Comparison of ENCODE assay signal across 34 cellular contexts in genomic region chr15:74278269-74278668, GRCh38. TPM values are rescaled to one million over a fixed set of nuclear protein-coding genes. Genes with fewer than 3 reads are reported as not detected.
"Had no signal": no experiment of that assay in that cellular context is flagged by ENCODE, and none has a peak within 500 bp of the region (broad histone marks: within the 10 kb centered on the region; RNA-seq: fewer than 3 reads in every experiment).

No MANE protein-coding gene starts in this region.

- H3K4me1 ChIP-seq: ascending aorta, esophagus muscularis mucosa, foreskin keratinocyte, gastrocnemius medialis, heart right ventricle had no signal

- H3K4me1 Mint-ChIP-seq: activated CD4-positive, alpha-beta T cell treated with anti-CD3 and anti-CD28 coated beads for 36 hours; activated CD4-positive, alpha-beta T cell treated with anti-CD3 and anti-CD28 coated beads, Interleukin-2, amount 10 ng/mL, durations not matched to agents 24 days and 14 days; activated CD8-positive, alpha-beta memory T cell treated with anti-CD3 and anti-CD28 coated beads, Interleukin-2, amount 10 ng/mL, durations not matched to agents 7 days and 5 days; activated naive CD4-positive, alpha-beta T cell treated with anti-CD3 and anti-CD28 coated beads, Interleukin-2, amount 10 ng/mL, durations not matched to agents 7 days and 5 days; activated naive CD8-positive, alpha-beta T cell treated with anti-CD3 and anti-CD28 coated beads, Interleukin-2, amount 10 ng/mL, durations not matched to agents 7 days and 5 days had no signal

- H3K9me3 Mint-ChIP-seq: activated CD4-positive, alpha-beta memory T cell treated with anti-CD3 and anti-CD28 coated beads for 36 hours; activated CD4-positive, alpha-beta T cell treated with anti-CD3 and anti-CD28 coated beads, Interleukin-2, amount 10 ng/mL, durations not matched to agents 24 days and 14 days; activated naive CD4-positive, alpha-beta T cell treated with anti-CD3 and anti-CD28 coated beads, Interleukin-2, amount 10 ng/mL, durations not matched to agents 7 days and 5 days; activated naive CD4-positive, alpha-beta T cell treated with anti-CD3 and anti-CD28 coated beads, Interleukin-2, amount 50 U/mL, for 72 hours; activated naive CD8-positive, alpha-beta T cell treated with anti-CD3 and anti-CD28 coated beads, Interleukin-2, amount 10 ng/mL, durations not matched to agents 7 days and 5 days; activated T-helper 1 cell treated with anti-CD3 and anti-CD28 coated beads, Interleukin-12 subunit alpha, Interleukin-12 subunit beta, Interleukin-2, Interleukin-4 antibody, amounts not matched to agents 30 ng/mL and 10 ng/mL and 1 ng/mL, durations not matched to agents 14 hours and 24 hours and 36 hours; activated T-helper 2 cell treated with anti-CD3 and anti-CD28 coated beads, Interferon-gamma antibody, Interleukin-2, Interleukin-4, amounts not matched to agents 10 μg/mL and 5 μg/mL and 100 μg/mL, durations not matched to agents 14 hours and 24 hours and 36 hours; effector memory CD8-positive, alpha-beta T cell had no signal

- H3K4me3 ChIP-seq: ascending aorta, esophagus muscularis mucosa, gastrocnemius medialis, heart right ventricle, hepatocyte had no signal

- H3K4me2 ChIP-seq: hepatocyte had no signal

- H3K79me2 ChIP-seq: hepatocyte had no signal

- H3K27ac ChIP-seq: ascending aorta, brain microvascular endothelial cell, esophagus muscularis mucosa, foreskin keratinocyte, gastrocnemius medialis, heart right ventricle, hepatocyte had no signal

- ATAC-seq: activated CD4-positive, alpha-beta T cell treated with anti-CD3 and anti-CD28 coated beads for 36 hours; activated CD8-positive, alpha-beta memory T cell treated with anti-CD3 and anti-CD28 coated beads, Interleukin-2, amount 10 ng/mL, durations not matched to agents 7 days and 5 days; activated CD8-positive, alpha-beta T cell treated with anti-CD3 and anti-CD28 coated beads, Interleukin-2, amount 10 ng/mL, durations not matched to agents 7 days and 5 days; activated naive CD4-positive, alpha-beta T cell treated with anti-CD3 and anti-CD28 coated beads, Interleukin-2, amount 50 U/mL, for 72 hours; effector memory CD8-positive, alpha-beta T cell; foreskin keratinocyte; gastrocnemius medialis; heart right ventricle had no signal

- H3K9me3 ChIP-seq: ascending aorta, esophagus muscularis mucosa, gastrocnemius medialis, heart right ventricle had no signal

- H3K36me3 ChIP-seq: ascending aorta, brain microvascular endothelial cell, esophagus muscularis mucosa, gastrocnemius medialis, heart right ventricle had no signal

- DNase-seq: activated CD4-positive, alpha-beta memory T cell treated with anti-CD3 and anti-CD28 coated beads for 36 hours; activated CD4-positive, alpha-beta T cell treated with anti-CD3 and anti-CD28 coated beads for 36 hours; activated CD4-positive, alpha-beta T cell treated with anti-CD3 and anti-CD28 coated beads, Interleukin-2, amount 10 ng/mL, durations not matched to agents 24 days and 14 days; activated CD4-positive, CD25-positive, alpha-beta regulatory T cell; activated CD4-positive, CD25-positive, alpha-beta regulatory T cell treated with anti-CD3 and anti-CD28 coated beads, Interleukin-2, amount 50 U/mL, for 72 hours; activated CD8-positive, alpha-beta memory T cell treated with anti-CD3 and anti-CD28 coated beads, Interleukin-2, amount 10 ng/mL, durations not matched to agents 7 days and 5 days; activated CD8-positive, alpha-beta memory T cell treated with anti-CD3 and anti-CD28 coated beads, Interleukin-2, amount 50 U/mL, for 4 hours; activated CD8-positive, alpha-beta T cell treated with anti-CD3 and anti-CD28 coated beads, Interleukin-2, amount 10 ng/mL, durations not matched to agents 7 days and 5 days; activated effector memory CD4-positive, alpha-beta T cell treated with anti-CD3 and anti-CD28 coated beads, Interleukin-2, amount 50 U/mL, for 16 hours; activated naive CD4-positive, alpha-beta T cell; activated naive CD4-positive, alpha-beta T cell treated with anti-CD3 and anti-CD28 coated beads, Interleukin-2, amount 10 ng/mL, durations not matched to agents 7 days and 5 days; activated naive CD8-positive, alpha-beta T cell treated with anti-CD3 and anti-CD28 coated beads, Interleukin-2, amount 10 ng/mL, durations not matched to agents 7 days and 5 days; activated T-cell treated with anti-CD3 and anti-CD28 coated beads, Interleukin-2, amount 50 U/mL, for 1 hour; activated T-cell treated with anti-CD3 and anti-CD28 coated beads, Interleukin-2, amount 50 U/mL, for 48 hours; brain microvascular endothelial cell; caudate nucleus; cortex of kidney; dermis blood vessel endothelial cell; effector CD4-positive, alpha-beta T cell; effector memory CD8-positive, alpha-beta T cell; erythroblast; foreskin keratinocyte; gastrocnemius medialis; heart right ventricle; T-helper 2 cell had no signal

- H3K4me3 Mint-ChIP-seq: activated CD4-positive, alpha-beta memory T cell treated with anti-CD3 and anti-CD28 coated beads for 36 hours; activated CD4-positive, alpha-beta T cell treated with anti-CD3 and anti-CD28 coated beads for 36 hours; activated CD4-positive, alpha-beta T cell treated with anti-CD3 and anti-CD28 coated beads, Interleukin-2, amount 10 ng/mL, durations not matched to agents 24 days and 14 days; activated CD8-positive, alpha-beta memory T cell treated with anti-CD3 and anti-CD28 coated beads, Interleukin-2, amount 10 ng/mL, durations not matched to agents 7 days and 5 days; activated CD8-positive, alpha-beta T cell treated with anti-CD3 and anti-CD28 coated beads, Interleukin-2, amount 10 ng/mL, durations not matched to agents 7 days and 5 days; activated naive CD4-positive, alpha-beta T cell treated with anti-CD3 and anti-CD28 coated beads, Interleukin-2, amount 10 ng/mL, durations not matched to agents 7 days and 5 days; activated naive CD8-positive, alpha-beta T cell treated with anti-CD3 and anti-CD28 coated beads, Interleukin-2, amount 10 ng/mL, durations not matched to agents 7 days and 5 days; activated T-helper 1 cell treated with anti-CD3 and anti-CD28 coated beads, Interleukin-12 subunit alpha, Interleukin-12 subunit beta, Interleukin-2, Interleukin-4 antibody, amounts not matched to agents 30 ng/mL and 10 ng/mL and 1 ng/mL, durations not matched to agents 14 hours and 24 hours and 36 hours; effector memory CD8-positive, alpha-beta T cell had no signal

- H3K27me3 ChIP-seq: ascending aorta had no signal

- H3K27ac Mint-ChIP-seq: activated CD4-positive, alpha-beta memory T cell treated with anti-CD3 and anti-CD28 coated beads for 36 hours; activated CD4-positive, alpha-beta T cell treated with anti-CD3 and anti-CD28 coated beads for 36 hours; activated CD4-positive, alpha-beta T cell treated with anti-CD3 and anti-CD28 coated beads, Interleukin-2, amount 10 ng/mL, durations not matched to agents 24 days and 14 days; activated CD8-positive, alpha-beta memory T cell treated with anti-CD3 and anti-CD28 coated beads, Interleukin-2, amount 10 ng/mL, durations not matched to agents 7 days and 5 days; activated CD8-positive, alpha-beta T cell treated with anti-CD3 and anti-CD28 coated beads, Interleukin-2, amount 10 ng/mL, durations not matched to agents 7 days and 5 days; activated naive CD4-positive, alpha-beta T cell treated with anti-CD3 and anti-CD28 coated beads, Interleukin-2, amount 10 ng/mL, durations not matched to agents 7 days and 5 days; activated naive CD4-positive, alpha-beta T cell treated with anti-CD3 and anti-CD28 coated beads, Interleukin-2, amount 50 U/mL, for 72 hours; activated naive CD8-positive, alpha-beta T cell treated with anti-CD3 and anti-CD28 coated beads, Interleukin-2, amount 10 ng/mL, durations not matched to agents 7 days and 5 days; activated T-helper 1 cell treated with anti-CD3 and anti-CD28 coated beads, Interleukin-12 subunit alpha, Interleukin-12 subunit beta, Interleukin-2, Interleukin-4 antibody, amounts not matched to agents 30 ng/mL and 10 ng/mL and 1 ng/mL, durations not matched to agents 14 hours and 24 hours and 36 hours; activated T-helper 2 cell treated with anti-CD3 and anti-CD28 coated beads, Interferon-gamma antibody, Interleukin-2, Interleukin-4, amounts not matched to agents 10 μg/mL and 5 μg/mL and 100 μg/mL, durations not matched to agents 14 hours and 24 hours and 36 hours; effector memory CD8-positive, alpha-beta T cell had no signal

- H3K27me3 Mint-ChIP-seq: activated CD4-positive, alpha-beta T cell treated with anti-CD3 and anti-CD28 coated beads, Interleukin-2, amount 10 ng/mL, durations not matched to agents 24 days and 14 days had no signal

- H2AFZ ChIP-seq: hepatocyte had no signal

- H3K36me3 Mint-ChIP-seq: activated CD4-positive, alpha-beta memory T cell treated with anti-CD3 and anti-CD28 coated beads for 36 hours; activated CD8-positive, alpha-beta memory T cell treated with anti-CD3 and anti-CD28 coated beads, Interleukin-2, amount 10 ng/mL, durations not matched to agents 7 days and 5 days; activated naive CD4-positive, alpha-beta T cell treated with anti-CD3 and anti-CD28 coated beads, Interleukin-2, amount 10 ng/mL, durations not matched to agents 7 days and 5 days; activated naive CD4-positive, alpha-beta T cell treated with anti-CD3 and anti-CD28 coated beads, Interleukin-2, amount 50 U/mL, for 72 hours; activated naive CD8-positive, alpha-beta T cell treated with anti-CD3 and anti-CD28 coated beads, Interleukin-2, amount 10 ng/mL, durations not matched to agents 7 days and 5 days had no signal

RNA-seq across cellular contexts. Expression of gene CCDC33, which starts 42.1 kb away (rescaled TPM):
- total RNA-seq: activated CD4-positive, alpha-beta memory T cell treated with anti-CD3 and anti-CD28 coated beads for 36 hours; activated CD4-positive, alpha-beta T cell treated with anti-CD3 and anti-CD28 coated beads for 36 hours; activated CD4-positive, alpha-beta T cell treated with anti-CD3 and anti-CD28 coated beads, Interleukin-2, amount 10 ng/mL, durations not matched to agents 24 days and 14 days; activated CD8-positive, alpha-beta memory T cell treated with anti-CD3 and anti-CD28 coated beads for 36 hours; activated CD8-positive, alpha-beta memory T cell treated with anti-CD3 and anti-CD28 coated beads, Interleukin-2, amount 10 ng/mL, durations not matched to agents 7 days and 5 days; activated CD8-positive, alpha-beta T cell treated with anti-CD3 and anti-CD28 coated beads, Interleukin-2, amount 10 ng/mL, durations not matched to agents 7 days and 5 days; activated naive CD4-positive, alpha-beta T cell treated with anti-CD3 and anti-CD28 coated beads, Interleukin-2, amount 50 U/mL, for 72 hours; activated T-helper 1 cell treated with anti-CD3 and anti-CD28 coated beads, Interleukin-12 subunit alpha, Interleukin-12 subunit beta, Interleukin-2, Interleukin-4 antibody, amounts not matched to agents 30 ng/mL and 10 ng/mL and 1 ng/mL, durations not matched to agents 14 hours and 24 hours and 36 hours; activated T-helper 2 cell treated with anti-CD3 and anti-CD28 coated beads, Interferon-gamma antibody, Interleukin-2, Interleukin-4, amounts not matched to agents 10 μg/mL and 5 μg/mL and 100 μg/mL, durations not matched to agents 14 hours and 24 hours and 36 hours; ascending aorta; bronchial epithelial cell; chondrocyte; dermis blood vessel endothelial cell; esophagus muscularis mucosa; foreskin keratinocyte; gastrocnemius medialis; heart right ventricle had no signal
- polyA plus RNA-seq: foreskin keratinocyte, heart right ventricle had no signal
